Comparison of ENCODE assay signal across 15 cellular contexts in the genomic region with DNA sequence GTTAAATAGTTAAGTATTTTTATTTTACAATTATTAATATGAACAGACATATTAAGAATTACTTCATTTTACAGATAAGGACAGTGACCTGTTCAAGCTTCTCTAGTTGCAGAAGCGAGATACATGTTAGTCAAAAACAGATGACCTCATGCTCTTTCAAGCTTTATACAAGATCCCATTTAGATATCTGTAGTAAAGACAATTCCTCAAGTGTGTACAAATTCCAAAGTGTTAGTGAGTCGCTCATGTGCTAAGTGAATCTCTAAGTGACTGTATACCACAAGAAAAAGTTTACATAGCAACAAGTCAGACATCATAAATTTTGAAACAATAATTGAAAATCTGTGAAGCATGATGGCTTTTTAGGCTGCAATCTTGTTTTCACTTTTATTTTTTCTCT.
"Had no signal": no experiment of that assay in that cellular context is flagged by ENCODE, and none has a peak within 500 bp of the region (broad histone marks: within the 10 kb centered on the region; RNA-seq: fewer than 3 reads in every experiment).

No MANE protein-coding gene starts in this region.

- H3K9me3 Mint-ChIP-seq: activated naive CD8-positive, alpha-beta T cell treated with anti-CD3 and anti-CD28 coated beads, Interleukin-2, amount 10 ng/mL, durations not matched to agents 7 days and 5 days; nephron had no signal

- H3K27ac ChIP-seq: breast epithelium, right atrium auricular region had no signal

- H3K4me3 ChIP-seq: breast epithelium, right atrium auricular region had no signal

- H3K36me3 Mint-ChIP-seq: activated naive CD8-positive, alpha-beta T cell treated with anti-CD3 and anti-CD28 coated beads, Interleukin-2, amount 10 ng/mL, durations not matched to agents 7 days and 5 days; stimulated activated memory B cell treated with anti-CD40 and anti-IgM and Interleukin-4, amounts not matched to agents 10 μg/mL and 1 μg/mL and 100 μg/mL, for 72 hours had no signal

- ATAC-seq: esophagus mucosa; left ventricle myocardium superior; stimulated activated memory B cell treated with anti-CD40 and anti-IgM and Interleukin-4, amounts not matched to agents 10 μg/mL and 1 μg/mL and 100 μg/mL, for 72 hours had no signal

- H3K27me3 Mint-ChIP-seq: activated naive CD8-positive, alpha-beta T cell treated with anti-CD3 and anti-CD28 coated beads, Interleukin-2, amount 10 ng/mL, durations not matched to agents 7 days and 5 days; stimulated activated memory B cell treated with anti-CD40 and anti-IgM and Interleukin-4, amounts not matched to agents 10 μg/mL and 1 μg/mL and 100 μg/mL, for 72 hours had no signal

- DNase-seq: activated naive CD4-positive, alpha-beta T cell; activated naive CD8-positive, alpha-beta T cell treated with anti-CD3 and anti-CD28 coated beads, Interleukin-2, amount 10 ng/mL, durations not matched to agents 7 days and 5 days; anterior cingulate cortex; endodermal cell; left ventricle myocardium superior; mesendoderm; nucleus accumbens; posterior cingulate gyrus; stimulated activated CD4-positive, alpha-beta T cell treated with anti-CD3 and anti-CD28 coated beads, Interleukin-2, amount 100 ng/mL, for 48 hours; SW 1271 had no signal

- H3K9me3 ChIP-seq: breast epithelium, right atrium auricular region had no signal

- H3K4me1 ChIP-seq: breast epithelium, right atrium auricular region had no signal

- H3K36me3 ChIP-seq: breast epithelium, right atrium auricular region had no signal

- H3K27ac Mint-ChIP-seq: activated naive CD8-positive, alpha-beta T cell treated with anti-CD3 and anti-CD28 coated beads, Interleukin-2, amount 10 ng/mL, durations not matched to agents 7 days and 5 days; endodermal cell; nephron; stimulated activated memory B cell treated with anti-CD40 and anti-IgM and Interleukin-4, amounts not matched to agents 10 μg/mL and 1 μg/mL and 100 μg/mL, for 72 hours had no signal

- H3K4me1 Mint-ChIP-seq: activated naive CD8-positive, alpha-beta T cell treated with anti-CD3 and anti-CD28 coated beads, Interleukin-2, amount 10 ng/mL, durations not matched to agents 7 days and 5 days; endodermal cell; nephron; stimulated activated memory B cell treated with anti-CD40 and anti-IgM and Interleukin-4, amounts not matched to agents 10 μg/mL and 1 μg/mL and 100 μg/mL, for 72 hours had no signal

- H3K27me3 ChIP-seq: breast epithelium, right atrium auricular region had no signal

- H3K4me3 Mint-ChIP-seq: activated naive CD8-positive, alpha-beta T cell treated with anti-CD3 and anti-CD28 coated beads, Interleukin-2, amount 10 ng/mL, durations not matched to agents 7 days and 5 days; endodermal cell; nephron; stimulated activated memory B cell treated with anti-CD40 and anti-IgM and Interleukin-4, amounts not matched to agents 10 μg/mL and 1 μg/mL and 100 μg/mL, for 72 hours had no signal
